In the genomic region with DNA sequence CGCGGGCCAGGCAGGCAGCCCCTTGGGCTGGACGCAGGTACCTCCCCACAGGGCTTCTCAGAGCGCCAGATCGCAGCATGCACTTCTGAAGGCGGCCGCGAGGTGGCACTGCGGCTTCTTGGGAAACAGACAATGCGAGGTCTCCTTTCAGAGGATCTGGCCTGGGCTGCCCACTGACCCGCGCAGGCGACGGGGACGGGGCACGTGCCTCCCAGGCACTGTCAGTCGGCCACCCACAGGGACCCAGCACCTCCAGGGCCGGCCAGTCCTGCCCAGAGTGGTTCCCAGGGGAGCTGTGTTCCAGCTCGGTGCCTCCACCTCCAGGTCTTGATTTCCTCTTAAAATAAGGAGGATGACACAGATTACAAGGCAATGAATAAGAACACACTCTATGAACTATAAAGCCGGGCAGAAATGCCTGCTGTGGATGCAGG, we compare ENCODE assay signal across 8 cellular contexts. TPM values are rescaled to one million over a fixed set of nuclear protein-coding genes. Genes with fewer than 3 reads are reported as not detected.
DNase-seq lines count a peak whose midpoint lies in the region; ATAC-seq lines count a peak whose summit lies in the region.

No MANE protein-coding gene starts in this region.

- peaks cover 0 to 4% of the 10 kb centered on the region in 2 donors for H3K36me3 Mint-ChIP-seq in naive B cell

- ATAC-seq in esophagus mucosa = peak; percentile 74
- peak; percentile 79 for ATAC-seq in naive B cell (ENCODE audit: low read depth in 2 of 2)
- ATAC-seq in GM19351 (IDR thresholded peaks at IDR 0.05; ENCODE audit: unreplicated experiment) = no peak

- DNase-seq in DMS53 treated with DMSO at 0.1 percent for 48 hours (lab: John Stamatoyannopoulos, UW; ENCODE audit: unreplicated experiment) (peak; percentile 54), HuH-7.5 (ENCODE audit: low spot score) (peak; percentile 78), OCI-M2 (lab: John Stamatoyannopoulos, UW; ENCODE audit: unreplicated experiment) (peak; percentile 34), activated T-cell treated with anti-CD3 and anti-CD28 coated beads for 48 hours (ENCODE audit: low read depth) (peak; percentile 76), naive B cell (peak; percentile 68)
- peak; percentile 39 to 61 for DNase-seq in stimulated activated CD8-positive, alpha-beta memory T cell treated with anti-CD3 and anti-CD28 coated beads, Interleukin-7, amount 100 ng/mL, for 4 hours (ENCODE audit: low read depth in 2 of 2)

- peak overlapping the region in 4 of 6 donors; percentile 51 to 85 (median 78) for H3K27ac Mint-ChIP-seq in naive B cell

- H3K4me1 Mint-ChIP-seq in naive B cell = peaks cover 19% of the 10 kb centered on the region in 3 donors

- peaks cover 0 to 10% (median 9%) of the 10 kb centered on the region in 3 donors for H3K27me3 Mint-ChIP-seq in naive B cell

- peak overlapping the region; percentile 71 to 91 (median 90) for H3K4me3 Mint-ChIP-seq in naive B cell

- H3K9me3 Mint-ChIP-seq in naive B cell = peaks cover 0 to 7% (median 3%) of the 10 kb centered on the region in 7 donors

RNA-seq across cellular contexts. Expression of gene TXNRD3, which starts 24.4 kb away (rescaled TPM):
- 6.5 TPM for total RNA-seq in esophagus mucosa
- polyA plus RNA-seq in naive B cell (ENCODE audit: low read depth in 6 of 6) = 1 to 10 TPM in 3 of 6 donors, under 1 TPM in 2, not detected in 1; 0.39 to 2.6 (median 1.1) TPM

RNA-seq across cellular contexts. Expression of gene CHCHD6, which starts 24.7 kb away (rescaled TPM):
- 9.2 TPM for total RNA-seq in esophagus mucosa
- polyA plus RNA-seq in naive B cell (ENCODE audit: low read depth in 6 of 6) = 10 to 100 TPM in 4 of 6 donors, 1 to 10 TPM in 2; 8.7 to 16.3 (median 11.1) TPM
